8 cellular contexts compared by ENCODE assay signal in the genomic region with DNA sequence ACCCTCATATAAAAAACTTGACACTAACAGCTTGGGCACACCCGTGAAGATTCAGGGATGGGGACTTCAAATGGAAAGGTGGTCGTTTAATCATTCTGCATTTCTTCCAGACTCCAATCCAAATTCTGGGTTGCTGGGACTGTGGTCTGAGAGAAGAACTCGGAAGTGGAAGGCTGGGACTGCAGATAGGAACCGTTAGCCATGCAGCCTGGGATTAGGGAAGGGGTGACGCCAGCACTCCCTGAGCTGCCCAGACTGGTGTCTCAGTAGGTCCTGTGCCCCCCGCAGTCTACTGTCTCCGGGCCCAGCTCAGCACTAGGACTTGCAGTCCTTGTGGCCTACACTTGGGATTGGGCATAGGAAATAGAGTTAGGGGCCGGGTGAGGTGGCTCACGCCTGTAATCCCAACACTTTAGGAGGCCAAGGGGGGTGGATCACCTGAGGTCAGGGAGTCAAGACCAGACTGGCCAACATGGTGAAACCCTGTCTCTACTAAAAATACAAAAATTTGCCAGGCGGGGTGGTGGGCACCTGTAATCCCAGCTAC. TPM values are rescaled to one million over a fixed set of nuclear protein-coding genes. Genes with fewer than 3 reads are reported as not detected.
DNase-seq lines count a peak whose midpoint lies in the region; ATAC-seq and TF ChIP-seq lines count a peak whose summit lies in the region.

No MANE protein-coding gene starts in this region.

- peak; percentile 45 for DNase-seq in CD1c-positive myeloid dendritic cell (ENCODE audit: extremely low spot score)
- peak; percentile 18 for DNase-seq in neuronal stem cell (ENCODE audit: low spot score)
- DNase-seq in dedifferentiated amniotic fluid mesenchymal stem cell (ENCODE audit: extremely low spot score), result no peak
- no peak for DNase-seq in GM19240 (ENCODE audit: insufficient read length, low spot score)

- peaks cover 10% of the 10 kb centered on the region; the same call in 1 of the 2 replicates for H3K79me2 ChIP-seq in OCI-LY1 (ENCODE audit: insufficient read depth, low read length)

- H4K8ac ChIP-seq in neuronal stem cell (ENCODE audit: low read depth, low read length), result no peak overlapping the region

- H3K4me3 ChIP-seq in OCI-LY1 (ENCODE audit: low read depth, low read length, poor library complexity, severe bottlenecking), result peak overlapping the region; percentile 82
- peak overlapping the region; percentile 87 for H3K4me3 ChIP-seq in endocrine pancreas (ENCODE audit: control insufficient read depth, insufficient read depth, low read length)
- peak overlapping the region; percentile 67 to 90 for H3K4me3 ChIP-seq in neuronal stem cell (ENCODE audit: low read length in 2 of 2)

- H3K36me3 ChIP-seq in OCI-LY1 (ENCODE audit: insufficient read depth, low read length) (peaks cover 31% of the 10 kb centered on the region), endocrine pancreas (ENCODE audit: control insufficient read depth, insufficient read depth, low read length) (peaks cover 4% of the 10 kb centered on the region), neuronal stem cell (replicated peaks in 1 of 2; ENCODE audit: control insufficient read depth in 2 of 2, insufficient read depth in 2 of 2, low read length in 2 of 2) (peaks cover 21 to 42% of the 10 kb centered on the region in 2 donors)

- peak overlapping the region; percentile 91 for H2BK12ac ChIP-seq in neuronal stem cell (ENCODE audit: low read length)

- H3K23ac ChIP-seq in neuronal stem cell (ENCODE audit: low read depth, low read length, poor library complexity), result no peak overlapping the region

- no peaks in the 10 kb centered on the region for H3K27me3 ChIP-seq in OCI-LY1 (ENCODE audit: insufficient read depth, low read length)
- no peaks in the 10 kb centered on the region for H3K27me3 ChIP-seq in endocrine pancreas (ENCODE audit: control insufficient read depth, insufficient read depth, low read length)
- no peaks in the 10 kb centered on the region for H3K27me3 ChIP-seq in neuronal stem cell (ENCODE audit: control insufficient read depth in 3 of 3, insufficient read depth in 3 of 3, low read depth in 1 of 3, low read length in 3 of 3)

- no peaks in the 10 kb centered on the region for H3K9me2 ChIP-seq in OCI-LY1 (ENCODE audit: low read depth, low read length)

- H4K91ac ChIP-seq in neuronal stem cell (ENCODE audit: low read depth, low read length, poor library complexity), result peak overlapping the region; percentile 97

- no peaks in the 10 kb centered on the region for H4K20me1 ChIP-seq in OCI-LY1 (ENCODE audit: insufficient read depth, low read length)

- peak overlapping the region; percentile 5 for H3K4ac ChIP-seq in neuronal stem cell (ENCODE audit: low read length)

- peak overlapping the region; percentile 76 for H2BK15ac ChIP-seq in neuronal stem cell (ENCODE audit: low read length)

- H2BK120ac ChIP-seq in neuronal stem cell (ENCODE audit: low read depth, low read length), result peak overlapping the region; percentile 98

- H3F3A ChIP-seq in OCI-LY1 (ENCODE audit: insufficient read depth, low read length), result 0 out of 2 replicates have a peak, but pooled peaks cover 3% of the 10 kb centered on the region

- H3K4me2 ChIP-seq in OCI-LY1 (ENCODE audit: low read length) (peak overlapping the region; percentile 79), neuronal stem cell (ENCODE audit: insufficient read depth, low read length, poor library complexity, severe bottlenecking) (peak overlapping the region; percentile 42)

- H3K14ac ChIP-seq in neuronal stem cell (ENCODE audit: low read length), result peak overlapping the region; percentile 39

- no peak overlapping the region for H2AFZ ChIP-seq in OCI-LY1 (ENCODE audit: low read length)
- H2AFZ ChIP-seq in neuronal stem cell (ENCODE audit: low read length), result peak overlapping the region; percentile 78

- H3K18ac ChIP-seq in neuronal stem cell (ENCODE audit: low read length), result peak overlapping the region; percentile 95

- peaks cover 10% of the 10 kb centered on the region for H3K79me1 ChIP-seq in neuronal stem cell (ENCODE audit: low read depth, low read length)

- TF ChIP-seq CTCF in OCI-LY1 (IDR thresholded peaks at IDR 0.05; ENCODE audit: low read length), result no peak

- H3K4me1 ChIP-seq in OCI-LY1 (ENCODE audit: insufficient read depth, low read length, severe bottlenecking) (peaks cover 55% of the 10 kb centered on the region), endocrine pancreas (ENCODE audit: control insufficient read depth, insufficient read depth, low read length) (peaks cover 4% of the 10 kb centered on the region), neuronal stem cell (ENCODE audit: control insufficient read depth in 2 of 2, insufficient read depth in 1 of 2, low read depth in 1 of 2, low read length in 2 of 2) (peaks cover 30 to 36% of the 10 kb centered on the region in 2 donors)

- no CpG with 5 or more reads among the region's 10 CpGs for WGBS in neuronal stem cell (ENCODE audit: extremely low coverage in 2 of 2, insufficient read length in 2 of 2, insufficient replicate concordance in 1 of 2), 2 donors

- ATAC-seq in HG03432 (IDR thresholded peaks at IDR 0.05; ENCODE audit: unreplicated experiment) (no peak), HG03439 (IDR thresholded peaks at IDR 0.05; ENCODE audit: unreplicated experiment) (no peak)

- peak overlapping the region; percentile 94 for H3K27ac ChIP-seq in OCI-LY1 (ENCODE audit: low read depth, low read length, poor library complexity, severe bottlenecking)
- H3K27ac ChIP-seq in neuronal stem cell (replicated peaks; ENCODE audit: low read length), result peak overlapping the region; percentile 88

- H3K9ac ChIP-seq in OCI-LY1 (ENCODE audit: low read length), result peak overlapping the region; percentile 87
- peak overlapping the region; percentile 50 for H3K9ac ChIP-seq in endocrine pancreas (ENCODE audit: control insufficient read depth, insufficient read depth, low read length)
- H3K9ac ChIP-seq in neuronal stem cell (ENCODE audit: low read depth, low read length, poor library complexity), result no peak overlapping the region

- H3K9me3 ChIP-seq in OCI-LY1 (ENCODE audit: low read length), result no peaks in the 10 kb centered on the region
- H3K9me3 ChIP-seq in endocrine pancreas (ENCODE audit: control insufficient read depth, low read length), result no peaks in the 10 kb centered on the region
- no peaks in the 10 kb centered on the region for H3K9me3 ChIP-seq in neuronal stem cell (replicated peaks in 1 of 2; ENCODE audit: control insufficient read depth in 2 of 2, insufficient read depth in 1 of 2, low read depth in 1 of 2, low read length in 2 of 2)

- H2AK5ac ChIP-seq in neuronal stem cell (ENCODE audit: low read depth, low read length), result peak overlapping the region; percentile 90

- peak overlapping the region; percentile 85 for H2BK5ac ChIP-seq in neuronal stem cell (ENCODE audit: low read length)

RNA-seq across cellular contexts. Expression of gene CLIC1, which starts 0.5 kb away (rescaled TPM):
- polyA plus RNA-seq in neuronal stem cell (2013, experiment 1 of 2), result 220 TPM
- polyA plus RNA-seq in neuronal stem cell (2013, experiment 2 of 2), result 216 TPM

RNA-seq across cellular contexts. Expression of gene MSH5, which starts 3.0 kb away (rescaled TPM):
- 25.1 TPM for polyA plus RNA-seq in neuronal stem cell (2013, experiment 1 of 2)
- 25.6 TPM for polyA plus RNA-seq in neuronal stem cell (2013, experiment 2 of 2)

RNA-seq across cellular contexts. Expression of gene DDAH2, which starts 7.7 kb away (rescaled TPM):
- polyA plus RNA-seq in neuronal stem cell (2013, experiment 1 of 2), result 115 TPM
- polyA plus RNA-seq in neuronal stem cell (2013, experiment 2 of 2), result 115 TPM

RNA-seq across cellular contexts. Expression of gene MPIG6B, which starts 13.7 kb away (rescaled TPM):
- polyA plus RNA-seq in neuronal stem cell (2013, experiment 1 of 2), result not detected
- polyA plus RNA-seq in neuronal stem cell (2013, experiment 2 of 2), result not detected

RNA-seq across cellular contexts. Expression of gene LY6G6C, which starts 15.3 kb away (rescaled TPM):
- 0.57 TPM for polyA plus RNA-seq in neuronal stem cell (2013, experiment 1 of 2)
- 0.66 TPM for polyA plus RNA-seq in neuronal stem cell (2013, experiment 2 of 2)

Comparison
In these comparisons a context has a peak if more than half of its experiments do, and no peak if none do; other contexts are left out.
1. DNase-seq: peak in CD1c-positive myeloid dendritic cell (single experiment) and neuronal stem cell (single experiment); none in dedifferentiated amniotic fluid mesenchymal stem cell (single experiment) and GM19240 (single experiment).
2. Peak in every context shown above with its lines, with median percentiles within 50 percentile points of each other: H3K4me3 ChIP-seq.